Comparison of ENCODE assay signal across 30 cellular contexts in genomic region chr6:13284646-13285045, GRCh38.
"Had no signal": no experiment of that assay in that cellular context is flagged by ENCODE, and none has a peak within 500 bp of the region (broad histone marks: within the 10 kb centered on the region; RNA-seq: fewer than 3 reads in every experiment).

No MANE protein-coding gene starts in this region.

- H3K79me2 ChIP-seq: hepatocyte had no signal

- H3K27me3 Mint-ChIP-seq: activated naive CD8-positive, alpha-beta T cell treated with anti-CD3 and anti-CD28 coated beads for 36 hours; effector memory CD8-positive, alpha-beta T cell; naive thymus-derived CD8-positive, alpha-beta T cell; T-helper 17 cell had no signal

- H3K4me1 ChIP-seq: adrenal gland, body of pancreas, colonic mucosa, gastroesophageal sphincter, right atrium auricular region, suprapubic skin had no signal

- H3K4me2 ChIP-seq: hepatocyte, smooth muscle cell had no signal

- H3K36me3 ChIP-seq: adrenal gland, colonic mucosa had no signal

- H3K4me3 Mint-ChIP-seq: activated naive CD8-positive, alpha-beta T cell treated with anti-CD3 and anti-CD28 coated beads for 36 hours; effector memory CD8-positive, alpha-beta T cell; mesothelial cell of epicardium; naive thymus-derived CD8-positive, alpha-beta T cell; neural crest cell; T-helper 17 cell had no signal

- H3K9me3 Mint-ChIP-seq: effector memory CD8-positive, alpha-beta T cell; neural crest cell had no signal

- DNase-seq: activated CD4-positive, alpha-beta T cell treated with anti-CD3 and anti-CD28 coated beads for 4 hours; activated CD4-positive, alpha-beta T cell treated with anti-CD3 and anti-CD28 coated beads, Interleukin-2, amount 50 U/mL, for 48 hours; activated CD8-positive, alpha-beta memory T cell treated with anti-CD3 and anti-CD28 coated beads for 24 hours; activated effector memory CD4-positive, alpha-beta T cell treated with Interleukin-2 at 50 U/mL for 16 hours; activated naive CD4-positive, alpha-beta T cell treated with Interleukin-2 at 50 U/mL for 16 hours; activated naive CD8-positive, alpha-beta T cell treated with anti-CD3 and anti-CD28 coated beads for 36 hours; adrenal gland; aorta; body of pancreas; cerebellar nuclear complex; colonic mucosa; effector memory CD8-positive, alpha-beta T cell; islet precursor cell; left ventricle myocardium superior; naive thymus-derived CD8-positive, alpha-beta T cell; occipital lobe; stimulated activated CD4-positive, alpha-beta T cell treated with anti-CD3 and anti-CD28 coated beads, Interleukin-1b, Interleukin-23, amount 100 ng/mL, for 48 hours; stimulated activated CD4-positive, alpha-beta T cell treated with anti-CD3 and anti-CD28 coated beads, Interleukin-4, amount 100 ng/mL, for 4 hours; stimulated activated CD8-positive, alpha-beta memory T cell treated with anti-CD3 and anti-CD28 coated beads, Interleukin-4, amount 100 ng/mL, for 48 hours; stimulated activated naive CD4-positive, alpha-beta T cell; T-helper 17 cell; T1000; tibial artery had no signal

- H3K27ac ChIP-seq: adrenal gland, body of pancreas, colonic mucosa, gastroesophageal sphincter, hepatocyte, right atrium auricular region, suprapubic skin, tibial artery had no signal

- H3K4me3 ChIP-seq: adrenal gland, body of pancreas, colonic mucosa, gastroesophageal sphincter, hepatocyte, right atrium auricular region, smooth muscle cell, suprapubic skin, tibial artery had no signal

- H3K27ac Mint-ChIP-seq: activated naive CD8-positive, alpha-beta T cell treated with anti-CD3 and anti-CD28 coated beads for 36 hours; effector memory CD8-positive, alpha-beta T cell; mesothelial cell of epicardium; naive thymus-derived CD8-positive, alpha-beta T cell; T-helper 17 cell had no signal

- H3K9me3 ChIP-seq: adrenal gland, body of pancreas, colonic mucosa had no signal

- H3K27me3 ChIP-seq: adrenal gland, body of pancreas, colonic mucosa, gastroesophageal sphincter, hepatocyte, right atrium auricular region, suprapubic skin, tibial artery had no signal

- H2AFZ ChIP-seq: hepatocyte had no signal

- ATAC-seq: body of pancreas; effector memory CD8-positive, alpha-beta T cell; gastroesophageal sphincter; left ventricle myocardium superior; naive thymus-derived CD8-positive, alpha-beta T cell; T-helper 17 cell had no signal
